In the genomic region with DNA sequence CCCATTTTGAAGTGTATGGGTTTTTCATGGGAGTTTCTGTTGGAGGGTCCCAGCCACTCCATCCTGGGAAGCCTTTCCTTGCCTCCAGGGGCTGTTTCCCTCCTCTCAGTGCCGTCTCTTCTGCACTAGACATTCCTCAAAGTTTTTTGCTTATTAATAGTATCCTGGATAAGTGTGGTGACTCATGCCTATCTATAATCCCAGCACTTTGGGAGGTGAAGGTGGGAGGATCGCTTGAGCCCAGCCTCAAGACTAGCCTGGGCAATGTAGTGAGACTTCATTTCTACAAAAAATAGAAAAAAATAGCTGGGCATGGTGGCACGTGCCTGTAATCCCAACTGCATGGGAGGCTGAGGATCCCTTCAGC, we compare ENCODE assay signal across 13 cellular contexts. TPM values are rescaled to one million over a fixed set of nuclear protein-coding genes. Genes with fewer than 3 reads are reported as not detected.
A peak's percentile ranks its signal among the peaks of the same experiment; 100 is the strongest.
DNase-seq lines count a peak whose midpoint lies in the region; ATAC-seq, FAIRE-seq and TF ChIP-seq lines count a peak whose summit lies in the region.
"Had no signal": no experiment of that assay in that cellular context is flagged by ENCODE, and none has a peak within 500 bp of the region (broad histone marks: within the 10 kb centered on the region; RNA-seq: fewer than 3 reads in every experiment).

No MANE protein-coding gene starts in this region.

- DNase-seq in HT-29 (ENCODE audit: low spot score) (peak; percentile 36), bronchial epithelial cell (ENCODE audit: low read depth) (peak; percentile 81), hepatocyte (ENCODE audit: low spot score) (no peak), thoracic aorta (ENCODE audit: low spot score) (no peak), NCI-H2171 treated with DMSO at 0.1 percent for 48 hours (lab: John Stamatoyannopoulos, UW) (no peak), HPDE6-E6E7 (ENCODE audit: extremely low spot score) (no peak)
- DNase-seq in activated CD4-positive, alpha-beta T cell treated with anti-CD3 and anti-CD28 coated beads, Interleukin-2, amount 50 U/mL, for 48 hours: no peak
- DNase-seq in stimulated activated naive CD8-positive, alpha-beta T cell treated with anti-CD3 and anti-CD28 coated beads, Interleukin-15, amount 100 ng/mL, for 72 hours: no peak
- DNase-seq: activated CD8-positive, alpha-beta T cell treated with anti-CD3 and anti-CD28 coated beads for 36 hours; glutamatergic neuron; H9; naive thymus-derived CD8-positive, alpha-beta T cell had no signal

- H3K9me3 Mint-ChIP-seq in stimulated activated naive CD8-positive, alpha-beta T cell treated with anti-CD3 and anti-CD28 coated beads, Interleukin-15, amount 100 ng/mL, for 72 hours: no peaks in the 10 kb centered on the region
- H3K9me3 Mint-ChIP-seq: activated CD8-positive, alpha-beta T cell treated with anti-CD3 and anti-CD28 coated beads for 36 hours; H9 had no signal

- H3K27me3 ChIP-seq in bronchial epithelial cell (ENCODE audit: control insufficient read depth, insufficient read depth, low read length) (no peaks in the 10 kb centered on the region), hepatocyte (no peaks in the 10 kb centered on the region), thoracic aorta (replicated peaks; ENCODE audit: insufficient read depth) (no peaks in the 10 kb centered on the region)

- H3K4me3 ChIP-seq in bronchial epithelial cell (ENCODE audit: low read depth, low read length) (no peak overlapping the region), hepatocyte (no peak overlapping the region), thoracic aorta (no peak overlapping the region)

- no peaks in the 10 kb centered on the region for H3K9me2 ChIP-seq in hepatocyte (replicated peaks; ENCODE audit: insufficient read depth)

- peaks cover 19% of the 10 kb centered on the region for H3K4me1 ChIP-seq in hepatocyte (ENCODE audit: insufficient read depth)
- peaks cover 3 to 28% of the 10 kb centered on the region in 2 donors for H3K4me1 ChIP-seq in thoracic aorta (ENCODE audit: control insufficient read depth in 1 of 2, low read depth in 2 of 2)

- peak overlapping the region; percentile 86 for H3K27ac ChIP-seq in hepatocyte
- peak overlapping the region; percentile 4 to 41 for H3K27ac ChIP-seq in thoracic aorta
- H3K27ac ChIP-seq: HL-60 had no signal

- no peak for FAIRE-seq in bronchial epithelial cell (lab: Jason Lieb, UNC)

- TF ChIP-seq CTCF in bronchial epithelial cell (IDR thresholded peaks at IDR 0.05; ENCODE audit: insufficient read depth, low read length, severe bottlenecking) (no peak), hepatocyte (IDR thresholded peaks at IDR 0.05; ENCODE audit: poor library complexity) (no peak), thoracic aorta (IDR thresholded peaks at IDR 0.05) (no peak)

- H3K4me2 ChIP-seq in hepatocyte: no peak overlapping the region

- H3K4me1 Mint-ChIP-seq in stimulated activated naive CD8-positive, alpha-beta T cell treated with anti-CD3 and anti-CD28 coated beads, Interleukin-15, amount 100 ng/mL, for 72 hours: no peaks in the 10 kb centered on the region

- peaks cover 21% of the 10 kb centered on the region for H3K27me3 Mint-ChIP-seq in stimulated activated naive CD8-positive, alpha-beta T cell treated with anti-CD3 and anti-CD28 coated beads, Interleukin-15, amount 100 ng/mL, for 72 hours

- H3K79me2 ChIP-seq in hepatocyte: peaks cover 30% of the 10 kb centered on the region

- no peak overlapping the region for H3K4me3 Mint-ChIP-seq in stimulated activated naive CD8-positive, alpha-beta T cell treated with anti-CD3 and anti-CD28 coated beads, Interleukin-15, amount 100 ng/mL, for 72 hours
- H3K4me3 Mint-ChIP-seq: activated CD8-positive, alpha-beta T cell treated with anti-CD3 and anti-CD28 coated beads for 36 hours; H9; naive thymus-derived CD8-positive, alpha-beta T cell had no signal

- no peak for ATAC-seq in thoracic aorta (ENCODE audit: insufficient number of reproducible peaks, low FRiP score, low read depth)
- no peak for ATAC-seq in stimulated activated naive CD8-positive, alpha-beta T cell treated with anti-CD3 and anti-CD28 coated beads, Interleukin-15, amount 100 ng/mL, for 72 hours
- ATAC-seq: activated CD8-positive, alpha-beta T cell treated with anti-CD3 and anti-CD28 coated beads for 36 hours; naive thymus-derived CD8-positive, alpha-beta T cell had no signal

- no peak overlapping the region for H2AFZ ChIP-seq in hepatocyte

- no peaks in the 10 kb centered on the region for H3K36me3 ChIP-seq in bronchial epithelial cell (ENCODE audit: control insufficient read depth, insufficient read depth, low read length)
- H3K36me3 ChIP-seq in hepatocyte (replicated peaks; ENCODE audit: insufficient read depth, low read depth): no peaks in the 10 kb centered on the region
- H3K36me3 ChIP-seq in thoracic aorta: no peaks in the 10 kb centered on the region

- 62% methylated on average over 3 of the region's 3 CpGs for WGBS in hepatocyte (ENCODE audit: low lambda C conversion rate, missing lambda C conversion rate)

- no peaks in the 10 kb centered on the region for H3K9me3 ChIP-seq in hepatocyte (ENCODE audit: low read depth)
- H3K9me3 ChIP-seq in thoracic aorta: no peaks in the 10 kb centered on the region

- no peak overlapping the region for H3K27ac Mint-ChIP-seq in stimulated activated naive CD8-positive, alpha-beta T cell treated with anti-CD3 and anti-CD28 coated beads, Interleukin-15, amount 100 ng/mL, for 72 hours
- H3K27ac Mint-ChIP-seq: activated CD8-positive, alpha-beta T cell treated with anti-CD3 and anti-CD28 coated beads for 36 hours had no signal

- H4K20me1 ChIP-seq in hepatocyte (ENCODE audit: insufficient read depth, poor library complexity, severe bottlenecking): no peaks in the 10 kb centered on the region

RNA-seq across cellular contexts. Expression of a gene that starts 43.1 kb away (rescaled TPM):
- 9.9 and 12.4 TPM in 2 replicates for total RNA-seq in HT-29 (2014; rRNA removed; shearing (Covaris generic))
- 3.2 and 8.4 TPM in 2 replicates for total RNA-seq in bronchial epithelial cell
- 22.1 and 22.4 TPM in 2 replicates for total RNA-seq in hepatocyte
- polyA plus RNA-seq in hepatocyte: 13.1 and 17.0 TPM in 2 replicates
- total RNA-seq in thoracic aorta: 10 to 100 TPM in 1 of 2 donors, 1 to 10 TPM in 1; 7.6 to 18.5 TPM

Comparison
In these comparisons a context has a peak if more than half of its experiments do, and no peak if none do; other contexts are left out.
1. DNase-seq: peak in HT-29 (single experiment) and bronchial epithelial cell (single experiment); none in hepatocyte (single experiment), thoracic aorta (single experiment), activated CD4-positive, alpha-beta T cell treated with anti-CD3 and anti-CD28 coated beads, Interleukin-2, amount 50 U/mL, for 48 hours (0 of 2), stimulated activated naive CD8-positive, alpha-beta T cell treated with anti-CD3 and anti-CD28 coated beads, Interleukin-15, amount 100 ng/mL, for 72 hours (0 of 2), NCI-H2171 treated with DMSO at 0.1 percent for 48 hours (single experiment) and HPDE6-E6E7 (single experiment).